Comparison of ENCODE assay signal across 21 cellular contexts in genomic region chr2:109542384-109542783, GRCh38.
"Had no signal": no experiment of that assay in that cellular context is flagged by ENCODE, and none has a peak within 500 bp of the region (broad histone marks: within the 10 kb centered on the region; RNA-seq: fewer than 3 reads in every experiment).

No MANE protein-coding gene starts in this region.

- H3K27me3 ChIP-seq: colonic mucosa, foreskin keratinocyte, left lung, testis, tibial nerve, upper lobe of right lung had no signal

- H3K4me3 ChIP-seq: colonic mucosa, left lung, lung, psoas muscle, spleen, testis, tibial nerve, upper lobe of right lung had no signal

- ATAC-seq: foreskin keratinocyte; left lung; psoas muscle; sciatic nerve; stimulated activated memory B cell treated with anti-CD40 and anti-IgM and Interleukin-4, amounts not matched to agents 10 μg/mL and 1 μg/mL and 100 μg/mL, for 72 hours; upper lobe of right lung had no signal

- H3K4me1 ChIP-seq: colonic mucosa, foreskin keratinocyte, left lung, psoas muscle, testis, upper lobe of right lung had no signal

- H3K27ac ChIP-seq: colonic mucosa, foreskin keratinocyte, left lung, psoas muscle, spleen, testis, tibial nerve, upper lobe of right lung had no signal

- H3K36me3 ChIP-seq: colonic mucosa, left lung, upper lobe of right lung had no signal

- H3K9me3 ChIP-seq: colonic mucosa, left lung, psoas muscle, spleen, testis, tibial nerve, upper lobe of right lung had no signal

- DNase-seq: colonic mucosa; dermis blood vessel endothelial cell; foreskin keratinocyte; head of caudate nucleus; hypothalamus; kidney glomerular epithelial cell; left lung; mesendoderm; naive B cell; psoas muscle; retina; spleen; stimulated activated CD4-positive, alpha-beta T cell treated with anti-CD3 and anti-CD28 coated beads, Interleukin-15, amount 100 ng/mL, for 24 hours; stimulated activated CD4-positive, alpha-beta T cell treated with anti-CD3 and anti-CD28 coated beads, Interleukin-1b, Interleukin-23, amount 100 ng/mL, for 48 hours; stimulated activated CD4-positive, alpha-beta T cell treated with anti-CD3 and anti-CD28 coated beads, Interleukin-4, amount 100 ng/mL, for 24 hours; testis; upper lobe of right lung had no signal
